In the genomic region with DNA sequence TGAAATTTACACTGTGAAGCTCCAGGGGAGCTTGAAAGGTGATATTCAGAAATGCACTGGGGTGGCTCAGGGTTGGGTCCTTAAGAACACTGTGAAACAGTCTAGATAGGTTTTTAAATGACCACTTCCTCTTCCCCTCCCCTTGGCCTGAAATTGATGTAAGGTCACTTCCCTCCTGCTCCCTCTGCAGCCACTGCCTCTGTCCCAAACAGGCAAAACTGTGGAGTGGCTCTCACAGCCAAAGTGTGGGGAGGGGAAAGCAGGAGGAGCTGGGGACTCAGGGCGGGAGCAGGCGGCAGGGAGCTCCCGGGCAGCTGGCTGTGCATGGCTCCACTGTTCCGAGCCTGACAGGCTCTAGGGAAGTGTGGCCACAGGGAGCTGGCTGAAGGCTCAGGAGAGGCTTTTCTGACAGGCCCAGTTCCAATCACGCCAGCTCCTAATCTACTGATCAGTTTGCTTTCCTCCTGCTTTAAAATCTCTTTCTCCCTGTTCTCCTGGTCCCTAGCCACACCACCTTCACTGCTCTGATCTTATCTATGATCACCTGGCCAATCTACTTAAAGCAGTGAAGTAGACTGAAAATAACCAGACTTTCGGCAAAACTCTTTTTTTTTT, we compare ENCODE assay signal across 8 cellular contexts. TPM values are rescaled to one million over a fixed set of nuclear protein-coding genes. Genes with fewer than 3 reads are reported as not detected.
DNase-seq lines count a peak whose midpoint lies in the region; TF ChIP-seq lines count a peak whose summit lies in the region.

No MANE protein-coding gene starts in this region.

- no peaks in the 10 kb centered on the region for H3K36me3 Mint-ChIP-seq in MCF 10A (ENCODE audit: insufficient read depth, unreplicated experiment)

- H3K27ac Mint-ChIP-seq in MCF 10A (ENCODE audit: low read depth, unreplicated experiment) = peak overlapping the region; percentile 31

- CTCF ChIA-PET in MCF 10A (lab: Yijun Ruan, JAX) = interaction anchor here (0.5 to 58.0 kb wide), 45 partner anchors 11 to 1359 kb away, joined by 3 to 3816 read pairs (median 5); partner anchors contain the start of genes CSRP1 and PHLDA3

- H3K27ac ChIP-seq in HUES48 (ENCODE audit: low read depth, low read length) = peak overlapping the region; percentile 68
- H3K27ac ChIP-seq in urinary bladder (ENCODE audit: low read depth) = peak overlapping the region; percentile 57

- H3K4me1 ChIP-seq in HUES48 (ENCODE audit: control insufficient read depth, insufficient read depth, low read length) (peaks cover 21% of the 10 kb centered on the region), urinary bladder (ENCODE audit: insufficient read depth) (no peaks in the 10 kb centered on the region)

- intact Hi-C loops in MCF 10A (cut with micrococcal nuclease) = loop anchor here (2.0 kb wide), 1 partner anchor 127 kb away; no protein-coding TSS in a partner anchor

- WGBS in urinary bladder = 12% methylated on average over 6 of the region's 6 CpGs

- H3K4me3 Mint-ChIP-seq in MCF 10A (ENCODE audit: unreplicated experiment) = no peak overlapping the region

- H3K9me3 ChIP-seq in HUES48 (ENCODE audit: control insufficient read depth, insufficient read depth, low read length) = no peaks in the 10 kb centered on the region

- H3K27me3 ChIP-seq in HUES48 (ENCODE audit: control insufficient read depth, insufficient read depth, low read length) = peaks cover 11% of the 10 kb centered on the region

- H3K36me3 ChIP-seq in HUES48 (ENCODE audit: control insufficient read depth, insufficient read depth, low read length) (no peaks in the 10 kb centered on the region), urinary bladder (ENCODE audit: insufficient read depth) (no peaks in the 10 kb centered on the region)

- H3K4me3 ChIP-seq in HUES48 (ENCODE audit: low read depth, low read length) (no peak overlapping the region), urinary bladder (ENCODE audit: low read depth, low read length) (no peak overlapping the region)

- DNase-seq in GF-D8 (lab: John Stamatoyannopoulos, UW) (peak; percentile 45), MCF 10A (ENCODE audit: unreplicated experiment) (no peak), medulla oblongata (ENCODE audit: extremely low spot score) (peak; percentile 89), activated gamma-delta T cell treated with Interleukin-2 at 50 U/mL for 16 hours (no peak), NCI-H1930 (lab: John Stamatoyannopoulos, UW) (no peak), NCI-H774 (lab: John Stamatoyannopoulos, UW) (no peak)

- H3K27me3 Mint-ChIP-seq in MCF 10A (ENCODE audit: insufficient read depth, unreplicated experiment) = no peaks in the 10 kb centered on the region

- H3K9ac ChIP-seq in HUES48 (ENCODE audit: low read depth, low read length) = no peak overlapping the region

- POLR2A ChIA-PET in MCF 10A (lab: Yijun Ruan, JAX) = interaction anchor here (0.7 to 15.5 kb wide), 13 partner anchors 9 to 167 kb away, joined by 3 to 330 read pairs (median 6); no protein-coding TSS in a partner anchor

- peaks cover 7% of the 10 kb centered on the region for H3K4me1 Mint-ChIP-seq in MCF 10A (ENCODE audit: insufficient read depth, unreplicated experiment)

- TF ChIP-seq CTCF in MCF 10A (IDR thresholded peaks at IDR 0.05; ENCODE audit: unreplicated experiment) = no peak

- no TSS peak for BruUV-seq in MCF 10A (replicated peaks; lab: Mats Ljungman, UMichigan)

- no peaks in the 10 kb centered on the region for H3K9me3 Mint-ChIP-seq in MCF 10A (ENCODE audit: unreplicated experiment)

RNA-seq across cellular contexts. Expression of gene CSRP1, which starts 5.1 kb away (rescaled TPM):
- total RNA-seq in MCF 10A (2022) (263 and 358 TPM in 2 replicates), urinary bladder (719 TPM)
- polyA plus RNA-seq in urinary bladder = 4,390 TPM

RNA-seq across cellular contexts. Expression of gene NAV1, which starts 26.9 kb away (rescaled TPM):
- total RNA-seq in MCF 10A (2022) (31.4 and 34.9 TPM in 2 replicates), urinary bladder (27.5 TPM)
- 19.0 TPM for polyA plus RNA-seq in urinary bladder

RNA-seq across cellular contexts. Expression of gene PHLDA3, which starts 43.0 kb away (rescaled TPM):
- total RNA-seq in MCF 10A (2022) = 169 and 204 TPM in 2 replicates
- 15.2 TPM for total RNA-seq in urinary bladder
- 134 TPM for polyA plus RNA-seq in urinary bladder

Comparison
In these comparisons a context has a peak if more than half of its experiments do, and no peak if none do; other contexts are left out.
1. DNase-seq: peak in GF-D8 (single experiment) and medulla oblongata (single experiment); none in MCF 10A (single experiment), activated gamma-delta T cell treated with Interleukin-2 at 50 U/mL for 16 hours (single experiment), NCI-H1930 (0 of 2) and NCI-H774 (single experiment).
2. RNA of gene PHLDA3, which starts 43.0 kb away (total RNA-seq): 169 to 204 TPM in MCF 10A; 15.2 TPM in urinary bladder (single experiment); every median in the first group is over 10 times any median in the second.